Comparison of ENCODE assay signal across 10 cellular contexts in the genomic region with DNA sequence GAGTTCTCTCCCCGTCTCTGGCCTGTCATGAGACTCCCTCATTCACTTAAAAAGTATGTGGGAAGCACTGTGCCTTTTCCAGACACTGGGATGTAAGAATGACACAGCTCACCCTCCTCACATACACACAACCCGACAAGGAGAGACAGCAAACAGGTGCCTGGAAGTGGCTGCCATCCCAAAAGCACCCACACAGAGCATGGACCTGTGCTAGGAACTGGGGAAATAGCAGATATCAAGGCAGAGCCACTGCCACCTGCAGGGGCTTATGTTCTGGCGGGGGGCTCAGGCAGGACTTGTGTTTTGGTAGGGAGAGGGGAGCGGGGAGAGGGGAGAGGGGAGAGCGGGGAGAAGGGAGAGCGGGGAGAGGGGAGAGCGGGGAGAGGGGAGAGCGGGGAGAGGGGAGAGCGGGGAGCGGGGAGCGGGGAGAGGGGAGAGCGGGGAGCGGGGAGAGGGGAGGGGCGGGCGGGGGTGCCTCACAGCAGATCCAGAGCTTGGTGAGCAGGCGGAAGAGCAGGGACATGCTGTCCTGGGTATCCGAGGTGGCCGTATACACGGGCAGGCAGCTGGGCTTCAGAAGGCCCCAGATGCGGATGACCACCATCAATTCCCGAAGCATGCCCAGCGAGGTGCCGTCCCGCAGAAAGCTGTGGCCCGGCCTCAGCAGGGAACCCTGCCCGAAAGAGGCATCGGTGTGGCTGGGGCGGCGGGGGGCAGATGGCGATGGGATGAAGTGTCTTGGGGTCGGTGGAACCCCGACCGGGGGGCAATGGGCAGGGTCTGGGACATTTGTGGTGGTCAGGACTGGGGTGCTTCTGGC. TPM values are rescaled to one million over a fixed set of nuclear protein-coding genes. Genes with fewer than 3 reads are reported as not detected.
DNase-seq lines count a peak whose midpoint lies in the region; ATAC-seq and TF ChIP-seq lines count a peak whose summit lies in the region.
"Had no signal": no experiment of that assay in that cellular context is flagged by ENCODE, and none has a peak within 500 bp of the region (broad histone marks: within the 10 kb centered on the region; RNA-seq: fewer than 3 reads in every experiment).

No MANE protein-coding gene starts in this region.

- H3K4me1 ChIP-seq in Karpas-422 (ENCODE audit: low read length) (peaks cover 11% of the 10 kb centered on the region), duodenal mucosa (ENCODE audit: control insufficient read depth in 1 of 2, insufficient read depth in 2 of 2, low read length in 2 of 2) (peaks cover 0 to 4% of the 10 kb centered on the region in 2 donors)
- H3K4me1 ChIP-seq: pancreas had no signal

- H3K9me3 Mint-ChIP-seq in progenitor cell of endocrine pancreas (ENCODE audit: low read depth) = no peaks in the 10 kb centered on the region

- no peaks in the 10 kb centered on the region for H3K9me2 ChIP-seq in Karpas-422 (replicated peaks; ENCODE audit: insufficient read depth, low read length)

- ATAC-seq in HG02981 (IDR thresholded peaks at IDR 0.05; ENCODE audit: unreplicated experiment) = no peak

- peak overlapping the region; percentile 77 for H3K27ac Mint-ChIP-seq in progenitor cell of endocrine pancreas

- H3K9me3 ChIP-seq in Karpas-422 (ENCODE audit: low read length) (no peaks in the 10 kb centered on the region), duodenal mucosa (ENCODE audit: control insufficient read depth in 1 of 2, low read length in 2 of 2) (no peaks in the 10 kb centered on the region)
- H3K9me3 ChIP-seq: pancreas had no signal

- peaks cover 1% of the 10 kb centered on the region for H3K4me1 Mint-ChIP-seq in progenitor cell of endocrine pancreas (ENCODE audit: low read depth)

- H3K27ac ChIP-seq in Karpas-422 (ENCODE audit: low read length) (peak overlapping the region; percentile 57), duodenal mucosa (ENCODE audit: low read depth, low read length) (peak overlapping the region; percentile 14), coronary artery (peak overlapping the region in 1 of 2 donors; percentile 62)
- H3K27ac ChIP-seq: pancreas had no signal

- H3K36me3 ChIP-seq in Karpas-422 (ENCODE audit: insufficient read depth, low read length) (0 out of 2 replicates have a peak, but pooled peaks cover 3% of the 10 kb centered on the region), duodenal mucosa (ENCODE audit: control insufficient read depth in 1 of 2, insufficient read depth in 2 of 2, low read length in 2 of 2) (peaks cover 19 to 45% of the 10 kb centered on the region in 2 donors)

- H3K4me3 Mint-ChIP-seq in progenitor cell of endocrine pancreas (ENCODE audit: low read depth) = no peak overlapping the region

- H3K4me3 ChIP-seq in Karpas-422 (ENCODE audit: low read length) = no peak overlapping the region
- H3K4me3 ChIP-seq in duodenal mucosa (ENCODE audit: low read depth in 1 of 2, low read length in 2 of 2) = no peak overlapping the region
- no peak overlapping the region for H3K4me3 ChIP-seq in coronary artery
- H3K4me3 ChIP-seq: pancreas had no signal

- TF ChIP-seq CTCF in progenitor cell of endocrine pancreas (IDR thresholded peaks at IDR 0.05; ENCODE audit: unreplicated experiment) = no peak
- TF ChIP-seq CTCF in coronary artery (IDR thresholded peaks at IDR 0.05) = no peak

- no peak overlapping the region for H2AFZ ChIP-seq in Karpas-422 (ENCODE audit: low read length)

- H3K79me2 ChIP-seq in Karpas-422 (ENCODE audit: low read length) = no peaks in the 10 kb centered on the region

- peaks cover 15% of the 10 kb centered on the region for H3K36me3 Mint-ChIP-seq in progenitor cell of endocrine pancreas (ENCODE audit: insufficient read depth)

- DNase-seq in NCI-H2227 (lab: John Stamatoyannopoulos, UW; ENCODE audit: unreplicated experiment) = peak; percentile 16
- no peak for DNase-seq in NCI-H2227 treated with DMSO at 0.1 percent for 48 hours (lab: John Stamatoyannopoulos, UW)
- no peak for DNase-seq in Karpas-422
- DNase-seq in progenitor cell of endocrine pancreas (ENCODE audit: low spot score, unreplicated experiment) = no peak
- DNase-seq in GM19238 (ENCODE audit: insufficient read length, low spot score) = no peak
- no peak for DNase-seq in coronary artery (ENCODE audit: low spot score)

- H3K27me3 ChIP-seq in Karpas-422 (ENCODE audit: low read length) = no peaks in the 10 kb centered on the region
- no peaks in the 10 kb centered on the region for H3K27me3 ChIP-seq in duodenal mucosa (ENCODE audit: control insufficient read depth in 1 of 2, insufficient read depth in 2 of 2, low read length in 2 of 2)
- H3K27me3 ChIP-seq: pancreas had no signal

- no peaks in the 10 kb centered on the region for H4K20me1 ChIP-seq in Karpas-422 (ENCODE audit: insufficient read depth, low read depth, low read length)

- H3K9ac ChIP-seq in Karpas-422 (ENCODE audit: low read length) (no peak overlapping the region), duodenal mucosa (ENCODE audit: low read depth in 1 of 2, low read length in 2 of 2) (no peak overlapping the region)

- no peak overlapping the region for H3K4me2 ChIP-seq in Karpas-422 (ENCODE audit: low read depth, low read length, poor library complexity, severe bottlenecking)

- no peaks in the 10 kb centered on the region for H3K27me3 Mint-ChIP-seq in progenitor cell of endocrine pancreas

RNA-seq across cellular contexts. Expression of gene CFD, which starts 12.2 kb away (rescaled TPM):
- 1.5 and 6.9 TPM in 2 replicates for total RNA-seq in Karpas-422 (2014; rRNA removed; shearing (Covaris generic); ENCODE audit: low replicate concordance)
- total RNA-seq in progenitor cell of endocrine pancreas = 1.1 and 1.3 TPM in 2 replicates

RNA-seq across cellular contexts. Expression of gene ELANE, which starts 19.6 kb away (rescaled TPM):
- not detected in 2 replicates for total RNA-seq in Karpas-422 (2014; rRNA removed; shearing (Covaris generic); ENCODE audit: low replicate concordance)
- not detected in 2 replicates for total RNA-seq in progenitor cell of endocrine pancreas
- total RNA-seq: endothelial cell of umbilical vein had no signal

RNA-seq across cellular contexts. Expression of gene MED16, which starts 21.3 kb away (rescaled TPM):
- total RNA-seq in Karpas-422 (2014; rRNA removed; shearing (Covaris generic); ENCODE audit: low replicate concordance) = 10.8 and 14.1 TPM in 2 replicates
- total RNA-seq in progenitor cell of endocrine pancreas = 87.2 and 91.7 TPM in 2 replicates

RNA-seq across cellular contexts. Expression of gene RNU6-9, which starts 21.6 kb away (rescaled TPM):
- not detected in 2 replicates for total RNA-seq in Karpas-422 (2014; rRNA removed; shearing (Covaris generic); ENCODE audit: low replicate concordance)
- not detected in 2 replicates for total RNA-seq in progenitor cell of endocrine pancreas
- total RNA-seq: endothelial cell of umbilical vein, pancreas had no signal

RNA-seq across cellular contexts. Expression of gene PRTN3, which starts 30.9 kb away (rescaled TPM):
- total RNA-seq in Karpas-422 (2014; rRNA removed; shearing (Covaris generic); ENCODE audit: low replicate concordance) = not detected in 2 replicates
- total RNA-seq in progenitor cell of endocrine pancreas = not detected in 2 replicates
- total RNA-seq: endothelial cell of umbilical vein had no signal
